ENCODE assay signal across 18 cellular contexts in the genomic region with DNA sequence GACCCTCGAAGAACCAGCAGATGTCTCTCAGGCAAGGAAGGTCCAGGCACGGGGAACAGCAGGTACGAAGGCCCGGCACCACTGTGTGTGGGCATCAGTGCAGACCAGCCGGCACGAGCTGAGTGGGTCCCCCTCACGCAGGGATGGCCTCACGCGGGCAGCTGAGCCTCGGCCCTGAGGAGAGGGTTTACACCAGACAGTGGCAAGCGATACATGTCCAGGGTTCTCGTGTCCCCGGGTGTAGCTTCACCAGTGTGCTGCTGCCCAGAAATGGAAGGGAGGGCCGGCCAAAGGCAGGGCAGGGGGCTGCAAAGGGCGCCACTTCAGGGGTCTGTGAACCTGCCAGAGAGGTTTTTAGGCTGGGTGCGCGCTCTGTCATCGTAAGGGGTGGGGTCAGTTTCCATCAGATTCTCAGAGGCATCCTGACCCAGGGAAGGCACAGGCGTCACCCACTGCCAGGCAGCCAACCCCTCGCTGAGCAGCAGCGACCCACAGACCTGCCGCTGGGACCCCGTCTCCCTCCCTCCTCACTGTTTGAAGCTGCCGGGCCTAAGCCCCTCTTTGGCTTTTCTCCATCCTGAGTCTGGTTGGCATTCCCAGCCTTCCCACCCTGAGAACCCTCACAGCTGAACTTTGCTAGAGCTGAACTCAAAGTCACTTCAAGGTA.
"Had no signal": no experiment of that assay in that cellular context is flagged by ENCODE, and none has a peak within 500 bp of the region (broad histone marks: within the 10 kb centered on the region; RNA-seq: fewer than 3 reads in every experiment).

No MANE protein-coding gene starts in this region.

- DNase-seq: activated CD4-positive, CD25-positive, alpha-beta regulatory T cell treated with anti-CD3 and anti-CD28 coated beads, Interleukin-2, amount 50 U/mL, for 72 hours; activated gamma-delta T cell treated with Interleukin-2 at 50 U/mL for 16 hours; activated naive CD8-positive, alpha-beta T cell treated with anti-CD3 and anti-CD28 coated beads, Interleukin-2, amount 10 ng/mL, durations not matched to agents 7 days and 5 days; activated T-cell treated with anti-CD3 and anti-CD28 coated beads, Interleukin-2, amount 50 U/mL, for 48 hours; brain microvascular endothelial cell; effector memory CD8-positive, alpha-beta T cell; hippocampal formation; nephron progenitor cell; Right ventricle myocardium superior; stimulated activated CD4-positive, alpha-beta T cell treated with anti-CD3 and anti-CD28 coated beads, Interleukin-12 subunit alpha, Interleukin-12 subunit beta, amount 100 ng/mL, for 4 hours; stimulated activated CD4-positive, alpha-beta T cell treated with anti-CD3 and anti-CD28 coated beads, Interleukin-2, amount 100 ng/mL, for 24 hours; T-helper 1 cell; T1000 had no signal

- H3K9me3 ChIP-seq: ovary, thoracic aorta had no signal

- H3K36me3 ChIP-seq: brain microvascular endothelial cell, gastroesophageal sphincter, ovary, thoracic aorta had no signal

- H3K4me1 ChIP-seq: gastroesophageal sphincter had no signal

- H3K4me1 Mint-ChIP-seq: activated naive CD8-positive, alpha-beta T cell treated with anti-CD3 and anti-CD28 coated beads, Interleukin-2, amount 10 ng/mL, durations not matched to agents 7 days and 5 days had no signal

- H3K27me3 ChIP-seq: ovary had no signal

- H3K4me3 Mint-ChIP-seq: activated naive CD8-positive, alpha-beta T cell treated with anti-CD3 and anti-CD28 coated beads, Interleukin-2, amount 10 ng/mL, durations not matched to agents 7 days and 5 days; dendritic cell treated with granulocyte-macrophage colony-stimulating factor and Interleukin-4, amounts not matched to agents 40 ng/mL and 50 ng/mL, for 4 days; effector memory CD8-positive, alpha-beta T cell; nephron progenitor cell had no signal

- H3K27me3 Mint-ChIP-seq: activated naive CD8-positive, alpha-beta T cell treated with anti-CD3 and anti-CD28 coated beads, Interleukin-2, amount 10 ng/mL, durations not matched to agents 7 days and 5 days had no signal

- H3K4me3 ChIP-seq: ovary, SK-N-MC, thoracic aorta had no signal

- ATAC-seq: effector memory CD8-positive, alpha-beta T cell; gastroesophageal sphincter had no signal

- H3K27ac ChIP-seq: brain microvascular endothelial cell, gastroesophageal sphincter, ovary, SK-N-MC, thoracic aorta had no signal

- H3K27ac Mint-ChIP-seq: activated naive CD8-positive, alpha-beta T cell treated with anti-CD3 and anti-CD28 coated beads, Interleukin-2, amount 10 ng/mL, durations not matched to agents 7 days and 5 days; dendritic cell treated with granulocyte-macrophage colony-stimulating factor and Interleukin-4, amounts not matched to agents 40 ng/mL and 50 ng/mL, for 4 days; effector memory CD8-positive, alpha-beta T cell; nephron progenitor cell had no signal

- H3K36me3 Mint-ChIP-seq: activated naive CD8-positive, alpha-beta T cell treated with anti-CD3 and anti-CD28 coated beads, Interleukin-2, amount 10 ng/mL, durations not matched to agents 7 days and 5 days had no signal

- H3K9me3 Mint-ChIP-seq: activated naive CD8-positive, alpha-beta T cell treated with anti-CD3 and anti-CD28 coated beads, Interleukin-2, amount 10 ng/mL, durations not matched to agents 7 days and 5 days; dendritic cell treated with granulocyte-macrophage colony-stimulating factor and Interleukin-4, amounts not matched to agents 40 ng/mL and 50 ng/mL, for 4 days; effector memory CD8-positive, alpha-beta T cell had no signal
